Comparison of ENCODE assay signal across 13 cellular contexts in genomic region chr5:170219615-170220014, GRCh38. TPM values are rescaled to one million over a fixed set of nuclear protein-coding genes. Genes with fewer than 3 reads are reported as not detected.
A peak's percentile ranks its signal among the peaks of the same experiment; 100 is the strongest.
DNase-seq lines count a peak whose midpoint lies in the region; TF ChIP-seq lines count a peak whose summit lies in the region.
"Had no signal": no experiment of that assay in that cellular context is flagged by ENCODE, and none has a peak within 500 bp of the region (broad histone marks: within the 10 kb centered on the region; RNA-seq: fewer than 3 reads in every experiment).

No MANE protein-coding gene starts in this region.

- CTCF ChIA-PET in activated naive CD4-positive, alpha-beta T cell treated with anti-CD3 and anti-CD28 coated beads for 36 hours (lab: Charles Lee) = interaction anchor here (0.7 to 10.6 kb wide), 7 partner anchors 16 to 199 kb away, joined by 3 to 105 read pairs (median 4); no protein-coding TSS in a partner anchor
- CTCF ChIA-PET in activated naive CD4-positive, alpha-beta T cell treated with anti-CD3 and anti-CD28 coated beads, Interleukin-2, amount 10 ng/mL, durations not matched to agents 7 days and 5 days (lab: Charles Lee) = interaction anchor here (2.1 kb wide), 1 partner anchor 119 kb away, joined by 5 read pairs; no protein-coding TSS in a partner anchor

- no peak overlapping the region for H3K9ac ChIP-seq in MM.1S (ENCODE audit: low read length)

- DNase-seq in activated naive CD4-positive, alpha-beta T cell treated with anti-CD3 and anti-CD28 coated beads for 36 hours = peak; percentile 5
- DNase-seq in activated naive CD4-positive, alpha-beta T cell treated with anti-CD3 and anti-CD28 coated beads, Interleukin-2, amount 10 ng/mL, durations not matched to agents 7 days and 5 days = no peak
- DNase-seq in SJSA1 (ENCODE audit: low read depth in 1 of 2, low spot score in 2 of 2) (peak; percentile 69 to 77), fibroblast of mammary gland (ENCODE audit: low read depth) (peak; percentile 72), MM.1S (no peak), hippocampal formation (lab: John Stamatoyannopoulos, UW) (no peak), SK-N-DZ (ENCODE audit: low spot score) (no peak), NCI-H524 treated with DMSO at 0.1 percent for 48 hours (lab: John Stamatoyannopoulos, UW) (no peak)
- DNase-seq: cerebellar nuclear complex, NCI-H1694 treated with DMSO at 0.1 percent for 48 hours had no signal

- H3K27ac ChIP-seq in SJSA1 (no peak overlapping the region), MM.1S (ENCODE audit: low read length) (no peak overlapping the region)
- H3K27ac ChIP-seq: vagina had no signal

- H3K9me2 ChIP-seq in MM.1S (replicated peaks; ENCODE audit: insufficient read depth, low read length) = no peaks in the 10 kb centered on the region

- H3K4me2 ChIP-seq in MM.1S (ENCODE audit: low read depth, low read length) = no peak overlapping the region

- no peaks in the 10 kb centered on the region for H3K27me3 Mint-ChIP-seq in activated naive CD4-positive, alpha-beta T cell treated with anti-CD3 and anti-CD28 coated beads for 36 hours (ENCODE audit: low read depth)
- no peaks in the 10 kb centered on the region for H3K27me3 Mint-ChIP-seq in activated naive CD4-positive, alpha-beta T cell treated with anti-CD3 and anti-CD28 coated beads, Interleukin-2, amount 10 ng/mL, durations not matched to agents 7 days and 5 days

- H3K36me3 ChIP-seq in SJSA1 (no peaks in the 10 kb centered on the region), MM.1S (replicated peaks; ENCODE audit: insufficient read depth, low read length) (no peaks in the 10 kb centered on the region)
- H3K36me3 ChIP-seq: vagina had no signal

- H3K4me1 ChIP-seq in SJSA1 (replicated peaks) (peaks cover 22% of the 10 kb centered on the region), MM.1S (ENCODE audit: low read length) (no peaks in the 10 kb centered on the region)
- H3K4me1 ChIP-seq: vagina had no signal

- no peaks in the 10 kb centered on the region for H3F3A ChIP-seq in MM.1S (ENCODE audit: insufficient read depth, low read length)

- H3K36me3 Mint-ChIP-seq in activated naive CD4-positive, alpha-beta T cell treated with anti-CD3 and anti-CD28 coated beads for 36 hours (ENCODE audit: low read depth) = no peaks in the 10 kb centered on the region
- H3K36me3 Mint-ChIP-seq in activated naive CD4-positive, alpha-beta T cell treated with anti-CD3 and anti-CD28 coated beads, Interleukin-2, amount 10 ng/mL, durations not matched to agents 7 days and 5 days = no peaks in the 10 kb centered on the region

- intact Hi-C loops in activated naive CD4-positive, alpha-beta T cell treated with anti-CD3 and anti-CD28 coated beads for 36 hours (cut with micrococcal nuclease) = no loop called here

- no peaks in the 10 kb centered on the region for H4K20me1 ChIP-seq in MM.1S (ENCODE audit: insufficient read depth, low read length)

- no peak overlapping the region for H3K4me3 Mint-ChIP-seq in activated naive CD4-positive, alpha-beta T cell treated with anti-CD3 and anti-CD28 coated beads for 36 hours
- H3K4me3 Mint-ChIP-seq in activated naive CD4-positive, alpha-beta T cell treated with anti-CD3 and anti-CD28 coated beads, Interleukin-2, amount 10 ng/mL, durations not matched to agents 7 days and 5 days = no peak overlapping the region

- no peak overlapping the region for H3K27ac Mint-ChIP-seq in activated naive CD4-positive, alpha-beta T cell treated with anti-CD3 and anti-CD28 coated beads for 36 hours
- no peak overlapping the region for H3K27ac Mint-ChIP-seq in activated naive CD4-positive, alpha-beta T cell treated with anti-CD3 and anti-CD28 coated beads, Interleukin-2, amount 10 ng/mL, durations not matched to agents 7 days and 5 days
- H3K27ac Mint-ChIP-seq: activated T-helper 2 cell treated with anti-CD3 and anti-CD28 coated beads, Interferon-gamma antibody, Interleukin-2, Interleukin-4, amounts not matched to agents 10 μg/mL and 5 μg/mL and 100 μg/mL, durations not matched to agents 14 hours and 24 hours and 36 hours had no signal

- H3K9me3 Mint-ChIP-seq in activated naive CD4-positive, alpha-beta T cell treated with anti-CD3 and anti-CD28 coated beads for 36 hours = no peaks in the 10 kb centered on the region
- H3K9me3 Mint-ChIP-seq in activated naive CD4-positive, alpha-beta T cell treated with anti-CD3 and anti-CD28 coated beads, Interleukin-2, amount 10 ng/mL, durations not matched to agents 7 days and 5 days = no peaks in the 10 kb centered on the region
- H3K9me3 Mint-ChIP-seq: activated T-helper 2 cell treated with anti-CD3 and anti-CD28 coated beads, Interferon-gamma antibody, Interleukin-2, Interleukin-4, amounts not matched to agents 10 μg/mL and 5 μg/mL and 100 μg/mL, durations not matched to agents 14 hours and 24 hours and 36 hours had no signal

- no peaks in the 10 kb centered on the region for H3K79me2 ChIP-seq in MM.1S (ENCODE audit: low read length)

- H3K4me1 Mint-ChIP-seq in activated naive CD4-positive, alpha-beta T cell treated with anti-CD3 and anti-CD28 coated beads for 36 hours (ENCODE audit: low read depth) = no peaks in the 10 kb centered on the region
- H3K4me1 Mint-ChIP-seq in activated naive CD4-positive, alpha-beta T cell treated with anti-CD3 and anti-CD28 coated beads, Interleukin-2, amount 10 ng/mL, durations not matched to agents 7 days and 5 days = no peaks in the 10 kb centered on the region

- TF ChIP-seq CTCF in fibroblast of mammary gland (conservative IDR thresholded peaks at IDR 0.05; ENCODE audit: control insufficient read depth, insufficient read depth, low read depth, low read length) = no peak
- TF ChIP-seq CTCF in MM.1S (IDR thresholded peaks at IDR 0.05; ENCODE audit: low read length) = no peak

- H3K9me3 ChIP-seq in SJSA1 (replicated peaks) (no peaks in the 10 kb centered on the region), MM.1S (replicated peaks; ENCODE audit: insufficient read depth, low read length) (no peaks in the 10 kb centered on the region)
- H3K9me3 ChIP-seq: vagina had no signal

- H3K27me3 ChIP-seq in SJSA1 (replicated peaks) (no peaks in the 10 kb centered on the region), MM.1S (replicated peaks; ENCODE audit: insufficient read depth, low read length) (no peaks in the 10 kb centered on the region)
- H3K27me3 ChIP-seq: vagina had no signal

- no peak overlapping the region for H2AFZ ChIP-seq in MM.1S (ENCODE audit: low read length)

- no peak overlapping the region for H3K4me3 ChIP-seq in SJSA1
- H3K4me3 ChIP-seq in fibroblast of mammary gland (ENCODE audit: control insufficient read depth, low read depth, low read length) = no peak overlapping the region
- H3K4me3 ChIP-seq in MM.1S (ENCODE audit: low read length) = no peak overlapping the region
- H3K4me3 ChIP-seq: vagina had no signal

RNA-seq across cellular contexts. Expression of gene C5orf58, which starts 13.2 kb away (rescaled TPM):
- total RNA-seq in activated naive CD4-positive, alpha-beta T cell treated with anti-CD3 and anti-CD28 coated beads for 36 hours = not detected
- total RNA-seq in SJSA1 (2014; rRNA removed; shearing (Covaris generic)) = not detected in 2 replicates
- polyA plus RNA-seq in SK-N-DZ (2014; cell fraction: cytosol; rRNA removed) = not detected in 2 replicates
- polyA plus RNA-seq in SK-N-DZ (2014; cell fraction: nucleus; rRNA removed) = not detected in 2 replicates
- total RNA-seq: activated T-helper 2 cell treated with anti-CD3 and anti-CD28 coated beads, Interferon-gamma antibody, Interleukin-2, Interleukin-4, amounts not matched to agents 10 μg/mL and 5 μg/mL and 100 μg/mL, durations not matched to agents 14 hours and 24 hours and 36 hours; sciatic nerve; vagina had no signal

Comparison
In these comparisons a context has a peak if more than half of its experiments do, and no peak if none do; other contexts are left out.
1. DNase-seq: peak in activated naive CD4-positive, alpha-beta T cell treated with anti-CD3 and anti-CD28 coated beads for 36 hours (single experiment), SJSA1 (2 of 2) and fibroblast of mammary gland (single experiment); none in activated naive CD4-positive, alpha-beta T cell treated with anti-CD3 and anti-CD28 coated beads, Interleukin-2, amount 10 ng/mL, durations not matched to agents 7 days and 5 days (single experiment), MM.1S (single experiment), hippocampal formation (0 of 2), SK-N-DZ (single experiment) and NCI-H524 treated with DMSO at 0.1 percent for 48 hours (single experiment).